ENCODE assay signal across 1 cellular context in genomic region chr2:9695916-9696315, GRCh38.
TF ChIP-seq lines count a peak whose summit lies in the region.

No MANE protein-coding gene starts in this region.

TF ChIP-seq in GM23338, 12 proteins besides CTCF, POLR2A, EP300 and RAD21 (continued from another document):
- TF ChIP-seq EZH2phosphoT487 (IDR thresholded peaks at IDR 0.05; ENCODE audit: unreplicated experiment) (no peak), POLR2AphosphoS5 (IDR thresholded peaks at IDR 0.05; ENCODE audit: low read depth) (no peak), ZNF114 (CRISPR knock-in tag; IDR thresholded peaks at IDR 0.05) (no peak)
